In the genomic region with DNA sequence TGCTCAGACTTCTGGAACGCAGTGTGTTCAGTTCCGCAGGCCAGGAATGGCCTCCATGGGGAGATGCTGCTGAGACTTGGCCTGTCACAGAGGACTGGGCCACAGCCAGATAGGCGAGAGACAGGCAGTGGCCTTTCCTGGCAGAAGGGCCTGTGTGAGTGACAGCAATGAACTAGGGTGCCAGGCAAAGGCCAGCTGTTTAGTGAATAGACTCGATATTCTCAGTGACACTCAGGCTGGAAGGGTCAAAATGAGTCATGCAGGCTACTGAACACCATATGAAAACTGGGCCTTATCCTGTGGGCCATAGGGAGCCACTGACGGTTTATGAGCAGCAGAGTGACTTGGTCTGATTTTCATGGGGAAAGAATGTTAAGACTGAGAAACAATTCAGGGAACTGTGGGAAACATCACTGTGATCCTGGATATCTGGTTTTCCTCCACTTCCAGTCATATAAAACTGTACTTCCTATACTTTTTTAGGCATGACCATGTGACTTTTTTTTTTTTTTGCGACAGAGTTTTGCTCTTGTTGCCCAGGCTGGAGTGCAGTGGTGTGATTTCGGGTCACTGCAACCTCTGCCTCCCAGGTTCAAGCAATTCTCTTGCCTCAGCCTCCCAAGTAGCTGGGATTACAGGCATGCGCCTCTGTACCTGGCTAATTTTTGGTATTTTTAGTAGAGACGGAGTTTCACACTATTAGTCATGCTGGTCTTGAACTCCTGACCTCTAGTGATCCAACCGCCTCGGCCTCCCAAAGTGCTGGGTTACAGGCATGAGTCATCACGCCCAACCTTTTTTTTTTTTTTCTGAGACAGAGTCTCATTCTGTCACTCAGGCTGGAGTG, we compare ENCODE assay signal across 1 cellular context.
TF ChIP-seq lines count a peak whose summit lies in the region.

No MANE protein-coding gene starts in this region.

TF ChIP-seq in HepG2, 621 proteins besides CTCF, POLR2A, EP300 and RAD21 (continued from another document and continues in another):
- TF ChIP-seq, protein P1, sequence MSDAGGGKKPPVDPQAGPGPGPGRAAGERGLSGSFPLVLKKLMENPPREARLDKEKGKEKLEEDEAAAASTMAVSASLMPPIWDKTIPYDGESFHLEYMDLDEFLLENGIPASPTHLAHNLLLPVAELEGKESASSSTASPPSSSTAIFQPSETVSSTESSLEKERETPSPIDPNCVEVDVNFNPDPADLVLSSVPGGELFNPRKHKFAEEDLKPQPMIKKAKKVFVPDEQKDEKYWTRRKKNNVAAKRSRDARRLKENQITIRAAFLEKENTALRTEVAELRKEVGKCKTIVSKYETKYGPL (CRISPR knock-in tag; IDR thresholded peaks at IDR 0.05) = peak; percentile 71; the same call in 1 of the 2 replicates
- TF ChIP-seq KLF11 (CRISPR knock-in tag; IDR thresholded peaks at IDR 0.05) = no peak; the same call in 1 of the 2 replicates
- TF ChIP-seq, protein P2, sequence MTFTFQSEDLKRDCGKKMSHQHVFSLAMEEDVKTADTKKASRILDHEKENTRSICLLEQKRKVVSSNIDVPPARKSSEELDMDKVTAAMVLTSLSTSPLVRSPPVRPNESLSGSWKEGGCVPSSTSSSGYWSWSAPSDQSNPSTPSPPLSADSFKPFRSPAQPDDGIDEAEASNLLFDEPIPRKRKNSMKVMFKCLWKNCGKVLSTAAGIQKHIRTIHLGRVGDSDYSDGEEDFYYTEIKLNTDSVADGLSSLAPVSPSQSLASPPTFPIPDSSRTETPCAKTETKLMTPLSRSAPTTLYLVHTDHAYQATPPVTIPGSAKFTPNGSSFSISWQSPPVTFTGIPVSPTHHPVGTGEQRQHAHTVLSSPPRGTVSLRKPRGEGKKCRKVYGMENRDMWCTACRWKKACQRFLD (CRISPR knock-in tag; IDR thresholded peaks at IDR 0.05; ENCODE audit: borderline replicate concordance) = 0 out of 2 replicates have a peak, but pooled peaks have one; percentile 24
- TF ChIP-seq KAT8 (CRISPR knock-in tag; IDR thresholded peaks at IDR 0.05) = 0 out of 2 replicates have a peak, but pooled peaks have one; percentile 34
- TF ChIP-seq ZNF878 (CRISPR knock-in tag; IDR thresholded peaks at IDR 0.05) = no peak
- TF ChIP-seq ZNF781 (CRISPR knock-in tag; IDR thresholded peaks at IDR 0.05; ENCODE audit: borderline replicate concordance, not compliant biosample characterization) = no peak
- TF ChIP-seq, protein P3, sequence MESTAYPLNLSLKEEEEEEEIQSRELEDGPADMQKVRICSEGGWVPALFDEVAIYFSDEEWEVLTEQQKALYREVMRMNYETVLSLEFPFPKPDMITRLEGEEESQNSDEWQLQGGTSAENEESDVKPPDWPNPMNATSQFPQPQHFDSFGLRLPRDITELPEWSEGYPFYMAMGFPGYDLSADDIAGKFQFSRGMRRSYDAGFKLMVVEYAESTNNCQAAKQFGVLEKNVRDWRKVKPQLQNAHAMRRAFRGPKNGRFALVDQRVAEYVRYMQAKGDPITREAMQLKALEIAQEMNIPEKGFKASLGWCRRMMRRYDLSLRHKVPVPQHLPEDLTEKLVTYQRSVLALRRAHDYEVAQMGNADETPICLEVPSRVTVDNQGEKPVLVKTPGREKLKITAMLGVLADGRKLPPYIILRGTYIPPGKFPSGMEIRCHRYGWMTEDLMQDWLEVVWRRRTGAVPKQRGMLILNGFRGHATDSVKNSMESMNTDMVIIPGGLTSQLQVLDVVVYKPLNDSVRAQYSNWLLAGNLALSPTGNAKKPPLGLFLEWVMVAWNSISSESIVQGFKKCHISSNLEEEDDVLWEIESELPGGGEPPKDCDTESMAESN (CRISPR knock-in tag; conservative IDR thresholded peaks at IDR 0.05) = 0 out of 2 replicates have a peak, but pooled peaks have one; percentile 33
- TF ChIP-seq ZNF75D (CRISPR knock-in tag; IDR thresholded peaks at IDR 0.05; ENCODE audit: borderline replicate concordance) = no peak
- TF ChIP-seq HDAC1 (CRISPR knock-in tag; IDR thresholded peaks at IDR 0.05) = peak; percentile 74
- TF ChIP-seq, protein P4, sequence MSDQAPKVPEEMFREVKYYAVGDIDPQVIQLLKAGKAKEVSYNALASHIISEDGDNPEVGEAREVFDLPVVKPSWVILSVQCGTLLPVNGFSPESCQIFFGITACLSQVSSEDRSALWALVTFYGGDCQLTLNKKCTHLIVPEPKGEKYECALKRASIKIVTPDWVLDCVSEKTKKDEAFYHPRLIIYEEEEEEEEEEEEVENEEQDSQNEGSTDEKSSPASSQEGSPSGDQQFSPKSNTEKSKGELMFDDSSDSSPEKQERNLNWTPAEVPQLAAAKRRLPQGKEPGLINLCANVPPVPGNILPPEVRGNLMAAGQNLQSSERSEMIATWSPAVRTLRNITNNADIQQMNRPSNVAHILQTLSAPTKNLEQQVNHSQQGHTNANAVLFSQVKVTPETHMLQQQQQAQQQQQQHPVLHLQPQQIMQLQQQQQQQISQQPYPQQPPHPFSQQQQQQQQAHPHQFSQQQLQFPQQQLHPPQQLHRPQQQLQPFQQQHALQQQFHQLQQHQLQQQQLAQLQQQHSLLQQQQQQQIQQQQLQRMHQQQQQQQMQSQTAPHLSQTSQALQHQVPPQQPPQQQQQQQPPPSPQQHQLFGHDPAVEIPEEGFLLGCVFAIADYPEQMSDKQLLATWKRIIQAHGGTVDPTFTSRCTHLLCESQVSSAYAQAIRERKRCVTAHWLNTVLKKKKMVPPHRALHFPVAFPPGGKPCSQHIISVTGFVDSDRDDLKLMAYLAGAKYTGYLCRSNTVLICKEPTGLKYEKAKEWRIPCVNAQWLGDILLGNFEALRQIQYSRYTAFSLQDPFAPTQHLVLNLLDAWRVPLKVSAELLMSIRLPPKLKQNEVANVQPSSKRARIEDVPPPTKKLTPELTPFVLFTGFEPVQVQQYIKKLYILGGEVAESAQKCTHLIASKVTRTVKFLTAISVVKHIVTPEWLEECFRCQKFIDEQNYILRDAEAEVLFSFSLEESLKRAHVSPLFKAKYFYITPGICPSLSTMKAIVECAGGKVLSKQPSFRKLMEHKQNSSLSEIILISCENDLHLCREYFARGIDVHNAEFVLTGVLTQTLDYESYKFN (CRISPR knock-in tag; conservative IDR thresholded peaks at IDR 0.05) = peak; percentile 64
- no peak for TF ChIP-seq ZBTB21 (CRISPR knock-in tag; IDR thresholded peaks at IDR 0.05)
- TF ChIP-seq ZNF292 (CRISPR knock-in tag; IDR thresholded peaks at IDR 0.05; ENCODE audit: borderline replicate concordance, low read depth) = no peak
- TF ChIP-seq, protein P5, sequence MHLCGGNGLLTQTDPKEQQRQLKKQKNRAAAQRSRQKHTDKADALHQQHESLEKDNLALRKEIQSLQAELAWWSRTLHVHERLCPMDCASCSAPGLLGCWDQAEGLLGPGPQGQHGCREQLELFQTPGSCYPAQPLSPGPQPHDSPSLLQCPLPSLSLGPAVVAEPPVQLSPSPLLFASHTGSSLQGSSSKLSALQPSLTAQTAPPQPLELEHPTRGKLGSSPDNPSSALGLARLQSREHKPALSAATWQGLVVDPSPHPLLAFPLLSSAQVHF (CRISPR knock-in tag; IDR thresholded peaks at IDR 0.05) = no peak
- TF ChIP-seq, protein P6, sequence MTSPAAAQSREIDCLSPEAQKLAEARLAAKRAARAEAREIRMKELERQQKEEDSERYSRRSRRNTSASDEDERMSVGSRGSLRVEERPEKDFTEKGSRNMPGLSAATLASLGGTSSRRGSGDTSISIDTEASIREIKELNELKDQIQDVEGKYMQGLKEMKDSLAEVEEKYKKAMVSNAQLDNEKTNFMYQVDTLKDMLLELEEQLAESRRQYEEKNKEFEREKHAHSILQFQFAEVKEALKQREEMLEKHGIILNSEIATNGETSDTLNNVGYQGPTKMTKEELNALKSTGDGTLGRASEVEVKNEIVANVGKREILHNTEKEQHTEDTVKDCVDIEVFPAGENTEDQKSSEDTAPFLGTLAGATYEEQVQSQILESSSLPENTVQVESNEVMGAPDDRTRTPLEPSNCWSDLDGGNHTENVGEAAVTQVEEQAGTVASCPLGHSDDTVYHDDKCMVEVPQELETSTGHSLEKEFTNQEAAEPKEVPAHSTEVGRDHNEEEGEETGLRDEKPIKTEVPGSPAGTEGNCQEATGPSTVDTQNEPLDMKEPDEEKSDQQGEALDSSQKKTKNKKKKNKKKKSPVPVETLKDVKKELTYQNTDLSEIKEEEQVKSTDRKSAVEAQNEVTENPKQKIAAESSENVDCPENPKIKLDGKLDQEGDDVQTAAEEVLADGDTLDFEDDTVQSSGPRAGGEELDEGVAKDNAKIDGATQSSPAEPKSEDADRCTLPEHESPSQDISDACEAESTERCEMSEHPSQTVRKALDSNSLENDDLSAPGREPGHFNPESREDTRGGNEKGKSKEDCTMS (CRISPR knock-in tag; conservative IDR thresholded peaks at IDR 0.05) = no peak
- no peak for TF ChIP-seq PTBP1 (IDR thresholded peaks at IDR 0.05; ENCODE audit: low read depth, low read length, poor library complexity, severe bottlenecking)
- TF ChIP-seq ZC3H13 (CRISPR knock-in tag; IDR thresholded peaks at IDR 0.05) = no peak
- TF ChIP-seq ZNF20 (CRISPR knock-in tag; IDR thresholded peaks at IDR 0.05) = no peak
- TF ChIP-seq ZBTB7B (CRISPR knock-in tag; IDR thresholded peaks at IDR 0.05) = no peak
- TF ChIP-seq NFYB (CRISPR knock-in tag; IDR thresholded peaks at IDR 0.05) = no peak
- no peak for TF ChIP-seq GLI4 (CRISPR knock-in tag; IDR thresholded peaks at IDR 0.05; ENCODE audit: borderline replicate concordance)
- TF ChIP-seq ZNF205 (CRISPR knock-in tag; IDR thresholded peaks at IDR 0.05) = no peak
- TF ChIP-seq NFKBIZ (CRISPR knock-in tag; IDR thresholded peaks at IDR 0.05) = no peak
- no peak for TF ChIP-seq ZNF333 (CRISPR knock-in tag; IDR thresholded peaks at IDR 0.05; ENCODE audit: borderline replicate concordance)
- no peak for TF ChIP-seq ZNF761 (CRISPR knock-in tag; conservative IDR thresholded peaks at IDR 0.05)
- TF ChIP-seq ZNF460 (CRISPR knock-in tag; IDR thresholded peaks at IDR 0.05; ENCODE audit: borderline replicate concordance) = peak; percentile 46; the same call in 1 of the 2 replicates
- no peak for TF ChIP-seq MAZ (IDR thresholded peaks at IDR 0.05; ENCODE audit: borderline replicate concordance, low read depth, low read length)
- no peak for TF ChIP-seq MAZ (CRISPR knock-in tag; IDR thresholded peaks at IDR 0.05; ENCODE audit: low read depth)
- TF ChIP-seq ZNF230 (CRISPR knock-in tag; IDR thresholded peaks at IDR 0.05) = no peak
- TF ChIP-seq ZNF136 (CRISPR knock-in tag; IDR thresholded peaks at IDR 0.05; ENCODE audit: low read depth) = no peak
- TF ChIP-seq MAF1 (CRISPR knock-in tag; IDR thresholded peaks at IDR 0.05; ENCODE audit: borderline replicate concordance) = no peak
- TF ChIP-seq ZNF616 (CRISPR knock-in tag; IDR thresholded peaks at IDR 0.05; ENCODE audit: low read depth) = no peak
- TF ChIP-seq MZF1 (CRISPR knock-in tag; IDR thresholded peaks at IDR 0.05; ENCODE audit: borderline replicate concordance) = no peak
- TF ChIP-seq ZBTB8A (CRISPR knock-in tag; IDR thresholded peaks at IDR 0.05; ENCODE audit: borderline replicate concordance, low read depth) = no peak
- TF ChIP-seq ZNF562 (CRISPR knock-in tag; IDR thresholded peaks at IDR 0.05; ENCODE audit: borderline replicate concordance) = no peak
- TF ChIP-seq, protein P7, sequence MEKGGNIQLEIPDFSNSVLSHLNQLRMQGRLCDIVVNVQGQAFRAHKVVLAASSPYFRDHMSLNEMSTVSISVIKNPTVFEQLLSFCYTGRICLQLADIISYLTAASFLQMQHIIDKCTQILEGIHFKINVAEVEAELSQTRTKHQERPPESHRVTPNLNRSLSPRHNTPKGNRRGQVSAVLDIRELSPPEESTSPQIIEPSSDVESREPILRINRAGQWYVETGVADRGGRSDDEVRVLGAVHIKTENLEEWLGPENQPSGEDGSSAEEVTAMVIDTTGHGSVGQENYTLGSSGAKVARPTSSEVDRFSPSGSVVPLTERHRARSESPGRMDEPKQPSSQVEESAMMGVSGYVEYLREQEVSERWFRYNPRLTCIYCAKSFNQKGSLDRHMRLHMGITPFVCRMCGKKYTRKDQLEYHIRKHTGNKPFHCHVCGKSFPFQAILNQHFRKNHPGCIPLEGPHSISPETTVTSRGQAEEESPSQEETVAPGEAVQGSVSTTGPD (CRISPR knock-in tag; IDR thresholded peaks at IDR 0.05) = no peak
- TF ChIP-seq, protein P8, sequence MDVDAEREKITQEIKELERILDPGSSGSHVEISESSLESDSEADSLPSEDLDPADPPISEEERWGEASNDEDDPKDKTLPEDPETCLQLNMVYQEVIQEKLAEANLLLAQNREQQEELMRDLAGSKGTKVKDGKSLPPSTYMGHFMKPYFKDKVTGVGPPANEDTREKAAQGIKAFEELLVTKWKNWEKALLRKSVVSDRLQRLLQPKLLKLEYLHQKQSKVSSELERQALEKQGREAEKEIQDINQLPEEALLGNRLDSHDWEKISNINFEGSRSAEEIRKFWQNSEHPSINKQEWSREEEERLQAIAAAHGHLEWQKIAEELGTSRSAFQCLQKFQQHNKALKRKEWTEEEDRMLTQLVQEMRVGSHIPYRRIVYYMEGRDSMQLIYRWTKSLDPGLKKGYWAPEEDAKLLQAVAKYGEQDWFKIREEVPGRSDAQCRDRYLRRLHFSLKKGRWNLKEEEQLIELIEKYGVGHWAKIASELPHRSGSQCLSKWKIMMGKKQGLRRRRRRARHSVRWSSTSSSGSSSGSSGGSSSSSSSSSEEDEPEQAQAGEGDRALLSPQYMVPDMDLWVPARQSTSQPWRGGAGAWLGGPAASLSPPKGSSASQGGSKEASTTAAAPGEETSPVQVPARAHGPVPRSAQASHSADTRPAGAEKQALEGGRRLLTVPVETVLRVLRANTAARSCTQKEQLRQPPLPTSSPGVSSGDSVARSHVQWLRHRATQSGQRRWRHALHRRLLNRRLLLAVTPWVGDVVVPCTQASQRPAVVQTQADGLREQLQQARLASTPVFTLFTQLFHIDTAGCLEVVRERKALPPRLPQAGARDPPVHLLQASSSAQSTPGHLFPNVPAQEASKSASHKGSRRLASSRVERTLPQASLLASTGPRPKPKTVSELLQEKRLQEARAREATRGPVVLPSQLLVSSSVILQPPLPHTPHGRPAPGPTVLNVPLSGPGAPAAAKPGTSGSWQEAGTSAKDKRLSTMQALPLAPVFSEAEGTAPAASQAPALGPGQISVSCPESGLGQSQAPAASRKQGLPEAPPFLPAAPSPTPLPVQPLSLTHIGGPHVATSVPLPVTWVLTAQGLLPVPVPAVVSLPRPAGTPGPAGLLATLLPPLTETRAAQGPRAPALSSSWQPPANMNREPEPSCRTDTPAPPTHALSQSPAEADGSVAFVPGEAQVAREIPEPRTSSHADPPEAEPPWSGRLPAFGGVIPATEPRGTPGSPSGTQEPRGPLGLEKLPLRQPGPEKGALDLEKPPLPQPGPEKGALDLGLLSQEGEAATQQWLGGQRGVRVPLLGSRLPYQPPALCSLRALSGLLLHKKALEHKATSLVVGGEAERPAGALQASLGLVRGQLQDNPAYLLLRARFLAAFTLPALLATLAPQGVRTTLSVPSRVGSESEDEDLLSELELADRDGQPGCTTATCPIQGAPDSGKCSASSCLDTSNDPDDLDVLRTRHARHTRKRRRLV (CRISPR knock-in tag; IDR thresholded peaks at IDR 0.05) = 0 out of 2 replicates have a peak, but pooled peaks have one; percentile 26
- TF ChIP-seq SP4 (CRISPR knock-in tag; IDR thresholded peaks at IDR 0.05) = no peak
